Comparison of ENCODE assay signal across 1 cellular context in genomic region chr20:5116875-5117274, GRCh38.
A peak's percentile ranks its signal among the peaks of the same experiment; 100 is the strongest.
TF ChIP-seq lines count a peak whose summit lies in the region.

No MANE protein-coding gene starts in this region.

TF ChIP-seq in K562, 482 proteins besides CTCF, POLR2A, EP300 and RAD21:
- no peak for TF ChIP-seq SMC3 (conservative IDR thresholded peaks at IDR 0.05; ENCODE audit: insufficient read depth, low read depth, low read length)
- TF ChIP-seq FUS (optimal IDR thresholded peaks at IDR 0.05; ENCODE audit: low read depth, low read length): no peak
- TF ChIP-seq MXD1 (CRISPR knock-in tag; IDR thresholded peaks at IDR 0.05; ENCODE audit: borderline replicate concordance, poor library complexity, severe bottlenecking): no peak
- TF ChIP-seq NELFE (IDR thresholded peaks at IDR 0.05; ENCODE audit: insufficient read depth, insufficient read length): no peak
- TF ChIP-seq VEZF1 (CRISPR knock-in tag; IDR thresholded peaks at IDR 0.05): no peak
- TF ChIP-seq RBFOX2 (IDR thresholded peaks at IDR 0.05; ENCODE audit: low read depth, low read length): peak; percentile 40; the same call in 1 of the 2 replicates
- TF ChIP-seq NR1H2 (CRISPR knock-in tag; IDR thresholded peaks at IDR 0.05): no peak
TF ChIP-seq in K562: peak in this region for 1.
